35 cellular contexts compared by ENCODE assay signal in the genomic region with DNA sequence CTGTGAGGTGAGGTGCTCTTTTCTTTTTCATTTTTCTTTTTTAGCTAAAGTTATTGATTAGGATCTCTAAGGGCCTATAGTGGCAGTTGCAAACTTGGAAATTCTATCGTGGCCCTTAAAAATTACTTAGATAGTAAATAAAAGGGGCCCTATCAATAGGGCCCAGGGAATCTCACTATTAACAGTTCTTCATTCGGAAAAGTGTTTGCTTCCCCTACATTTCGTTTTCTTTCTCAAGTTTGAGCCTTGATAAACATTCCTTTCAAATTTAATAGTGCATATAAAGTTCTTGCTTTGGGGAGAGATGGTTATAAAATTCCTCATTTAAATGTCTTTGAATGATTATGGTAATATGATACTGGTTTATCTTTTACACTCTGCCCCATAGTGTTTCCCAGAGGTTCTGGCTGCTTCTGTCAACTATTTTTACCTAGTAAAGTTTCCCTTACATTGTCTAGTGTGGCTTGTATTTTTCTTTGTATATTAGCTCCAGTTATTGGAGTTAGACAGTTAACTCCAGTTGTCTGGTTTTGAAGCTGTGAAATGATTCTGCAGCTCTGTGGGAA.
"Had no signal": no experiment of that assay in that cellular context is flagged by ENCODE, and none has a peak within 500 bp of the region (broad histone marks: within the 10 kb centered on the region; RNA-seq: fewer than 3 reads in every experiment).

No MANE protein-coding gene starts in this region.

- DNase-seq: Kasumi-1, MG63, MM.1S, MV-4-11, NCI-H1048, NCI-H1092, NCI-H1092 treated with DMSO at 0.1 percent for 48 hours, NCI-H1105, NCI-H1105 treated with DMSO at 0.1 percent for 48 hours, NCI-H1417, NCI-H1417 treated with DMSO at 0.1 percent for 48 hours, NCI-H1436, NCI-H1436 treated with DMSO at 0.1 percent for 48 hours, NCI-H146, NCI-H1694, NCI-H1694 treated with DMSO at 0.1 percent for 48 hours, NCI-H187, NCI-H187 treated with DMSO at 0.1 percent for 48 hours, NCI-H1930, NCI-H2029, NCI-H2029 treated with DMSO at 0.1 percent for 48 hours, NCI-H2081, NCI-H2081 treated with DMSO at 0.1 percent for 48 hours, NCI-H2107, NCI-H2171, NCI-H2171 treated with DMSO at 0.1 percent for 48 hours, NCI-H2227 treated with DMSO at 0.1 percent for 48 hours, NCI-H226, NCI-H345, NCI-H446, NCI-H446 treated with DMSO at 0.1 percent for 48 hours, NCI-H510A, NCI-H510A treated with DMSO at 0.1 percent for 48 hours, NCI-H524, NCI-H524 treated with DMSO at 0.1 percent for 48 hours had no signal

- H3K36me3 ChIP-seq: MG63 had no signal

- H3K4me3 ChIP-seq: MG63 had no signal

- H3K9me3 ChIP-seq: MG63 had no signal
